31 cellular contexts compared by ENCODE assay signal in genomic region chr7:129515381-129515780, GRCh38. TPM values are rescaled to one million over a fixed set of nuclear protein-coding genes. Genes with fewer than 3 reads are reported as not detected.
"Had no signal": no experiment of that assay in that cellular context is flagged by ENCODE, and none has a peak within 500 bp of the region (broad histone marks: within the 10 kb centered on the region; RNA-seq: fewer than 3 reads in every experiment).

No MANE protein-coding gene starts in this region.

- H3K4me1 Mint-ChIP-seq: stimulated activated effector memory CD8-positive, alpha-beta T cell treated with anti-CD3 and anti-CD28 coated beads, Interleukin-12 subunit alpha, Interleukin-12 subunit beta, amount 100 ng/mL, for 72 hours; stimulated activated memory B cell treated with anti-CD40 and anti-IgM and Interleukin-4, amounts not matched to agents 10 μg/mL and 1 μg/mL and 100 μg/mL, for 72 hours; stimulated activated naive CD8-positive, alpha-beta T cell treated with anti-CD3 and anti-CD28 coated beads, Interleukin-15, amount 100 ng/mL, for 72 hours had no signal

- H3K9me3 ChIP-seq: stomach, suprapubic skin, testis, thoracic aorta, thyroid gland, tibial artery, tibial nerve, transverse colon, upper lobe of left lung, upper lobe of right lung, uterus, vagina had no signal

- H3K36me3 ChIP-seq: stomach, suprapubic skin, thoracic aorta, thyroid gland, tibial artery, tibial nerve, transverse colon, upper lobe of left lung, upper lobe of right lung, uterus, vagina had no signal

- H3K27ac Mint-ChIP-seq: stimulated activated effector memory CD8-positive, alpha-beta T cell treated with anti-CD3 and anti-CD28 coated beads, Interleukin-12 subunit alpha, Interleukin-12 subunit beta, amount 100 ng/mL, for 72 hours; stimulated activated memory B cell treated with anti-CD40 and anti-IgM and Interleukin-4, amounts not matched to agents 10 μg/mL and 1 μg/mL and 100 μg/mL, for 72 hours; stimulated activated naive B cell treated with anti-CD40 and anti-IgM and Interleukin-4, amounts not matched to agents 10 μg/mL and 1 μg/mL and 100 μg/mL, for 72 hours; stimulated activated naive CD8-positive, alpha-beta T cell treated with anti-CD3 and anti-CD28 coated beads, Interleukin-15, Interleukin-2, amounts not matched to agents 100 ng/mL and 50 ng/mL, for 24 hours; type B pancreatic cell had no signal

- ATAC-seq: stimulated activated memory B cell treated with anti-CD40 and anti-IgM and Interleukin-4, amounts not matched to agents 10 μg/mL and 1 μg/mL and 100 μg/mL, for 72 hours; stimulated activated naive B cell treated with anti-CD40 and anti-IgM and Interleukin-4, amounts not matched to agents 10 μg/mL and 1 μg/mL and 100 μg/mL, for 72 hours; stimulated activated naive CD8-positive, alpha-beta T cell treated with anti-CD3 and anti-CD28 coated beads, Interleukin-15, amount 100 ng/mL, for 72 hours; stimulated activated naive CD8-positive, alpha-beta T cell treated with anti-CD3 and anti-CD28 coated beads, Interleukin-15, Interleukin-2, amounts not matched to agents 100 U/mL and 50 U/mL, for 24 hours; upper lobe of right lung had no signal

- H3K4me3 ChIP-seq: stomach, suprapubic skin, testis, thoracic aorta, thyroid gland, tibial artery, tibial nerve, transverse colon, upper lobe of left lung, upper lobe of right lung, uterus, vagina had no signal

- H3K9me3 Mint-ChIP-seq: stimulated activated effector memory CD8-positive, alpha-beta T cell treated with anti-CD3 and anti-CD28 coated beads, Interleukin-12 subunit alpha, Interleukin-12 subunit beta, amount 100 ng/mL, for 72 hours; stimulated activated memory B cell treated with anti-CD40 and anti-IgM and Interleukin-4, amounts not matched to agents 10 μg/mL and 1 μg/mL and 100 μg/mL, for 72 hours; stimulated activated naive CD8-positive, alpha-beta T cell treated with anti-CD3 and anti-CD28 coated beads, Interleukin-15, amount 100 ng/mL, for 72 hours; stimulated activated naive CD8-positive, alpha-beta T cell treated with anti-CD3 and anti-CD28 coated beads, Interleukin-15, Interleukin-2, amounts not matched to agents 100 ng/mL and 50 ng/mL, for 24 hours; type B pancreatic cell had no signal

- H3K27ac ChIP-seq: stomach, suprapubic skin, testis, thoracic aorta, thyroid gland, tibial artery, tibial nerve, transverse colon, upper lobe of left lung, upper lobe of right lung, uterus, vagina had no signal

- H3K4me1 ChIP-seq: stomach, suprapubic skin, testis, thyroid gland, tibial artery, tibial nerve, transverse colon, upper lobe of left lung, upper lobe of right lung, uterus, vagina had no signal

- H3K36me3 Mint-ChIP-seq: stimulated activated effector memory CD8-positive, alpha-beta T cell treated with anti-CD3 and anti-CD28 coated beads, Interleukin-12 subunit alpha, Interleukin-12 subunit beta, amount 100 ng/mL, for 72 hours; type B pancreatic cell had no signal

- H3K27me3 ChIP-seq: testis, thyroid gland, transverse colon, upper lobe of left lung, upper lobe of right lung, uterus, vagina had no signal

- FAIRE-seq: urothelium cell line had no signal

- DNase-seq: stimulated activated CD4-positive, alpha-beta T cell treated with anti-CD3 and anti-CD28 coated beads, Interleukin-2, amount 100 ng/mL, for 48 hours; stimulated activated CD4-positive, alpha-beta T cell treated with anti-CD3 and anti-CD28 coated beads, Interleukin-4, amount 100 ng/mL, for 1 hour; stimulated activated CD4-positive, alpha-beta T cell treated with anti-CD3 and anti-CD28 coated beads, Interleukin-4, amount 100 ng/mL, for 24 hours; stimulated activated CD4-positive, alpha-beta T cell treated with anti-CD3 and anti-CD28 coated beads, Interleukin-4, amount 100 ng/mL, for 4 hours; stimulated activated CD8-positive, alpha-beta memory T cell treated with anti-CD3 and anti-CD28 coated beads, Interleukin-4, amount 100 ng/mL, for 48 hours; stimulated activated naive B cell treated with anti-CD40 and anti-IgM and Interleukin-4, amounts not matched to agents 10 μg/mL and 1 μg/mL and 100 μg/mL, for 72 hours; stimulated activated naive CD4-positive, alpha-beta T cell; stimulated activated naive CD4-positive, alpha-beta T cell treated with Interleukin-2 at 50 U/mL for 16 hours; stimulated activated naive CD8-positive, alpha-beta T cell treated with anti-CD3 and anti-CD28 coated beads, Interleukin-15, amount 100 ng/mL, for 72 hours; stimulated activated naive CD8-positive, alpha-beta T cell treated with anti-CD3 and anti-CD28 coated beads, Interleukin-15, Interleukin-2, amounts not matched to agents 100 U/mL and 50 U/mL, for 24 hours; stomach; substantia nigra; testis; thyroid gland; tibial artery; transverse colon; trophoblast cell; upper lobe of right lung; uterus had no signal

- H3K4me3 Mint-ChIP-seq: stimulated activated effector memory CD8-positive, alpha-beta T cell treated with anti-CD3 and anti-CD28 coated beads, Interleukin-12 subunit alpha, Interleukin-12 subunit beta, amount 100 ng/mL, for 72 hours; stimulated activated memory B cell treated with anti-CD40 and anti-IgM and Interleukin-4, amounts not matched to agents 10 μg/mL and 1 μg/mL and 100 μg/mL, for 72 hours; stimulated activated naive B cell treated with anti-CD40 and anti-IgM and Interleukin-4, amounts not matched to agents 10 μg/mL and 1 μg/mL and 100 μg/mL, for 72 hours; stimulated activated naive CD8-positive, alpha-beta T cell treated with anti-CD3 and anti-CD28 coated beads, Interleukin-15, amount 100 ng/mL, for 72 hours; stimulated activated naive CD8-positive, alpha-beta T cell treated with anti-CD3 and anti-CD28 coated beads, Interleukin-15, Interleukin-2, amounts not matched to agents 100 ng/mL and 50 ng/mL, for 24 hours; type B pancreatic cell had no signal

RNA-seq across cellular contexts. Expression of gene SMKR1, which starts 13.1 kb away (rescaled TPM):
- total RNA-seq: stomach, subcutaneous adipose tissue, suprapubic skin, thoracic aorta, transverse colon, upper lobe of right lung, urinary bladder, vagina had no signal
- polyA plus RNA-seq: urinary bladder had no signal
